ENCODE assay signal across 8 cellular contexts in genomic region chr2:173963817-173964564, GRCh38. TPM values are rescaled to one million over a fixed set of nuclear protein-coding genes. Genes with fewer than 3 reads are reported as not detected.
A peak's percentile ranks its signal among the peaks of the same experiment; 100 is the strongest.
DNase-seq lines count a peak whose midpoint lies in the region; TF ChIP-seq lines count a peak whose summit lies in the region.

No MANE protein-coding gene starts in this region.

- no peaks in the 10 kb centered on the region for H3K9me3 ChIP-seq in NT2/D1 (ENCODE audit: insufficient read depth, low read length)

- no peaks in the 10 kb centered on the region for H3K27me3 ChIP-seq in NT2/D1 (ENCODE audit: insufficient read depth, insufficient read length)

- peaks cover 15% of the 10 kb centered on the region for H3K36me3 Mint-ChIP-seq in endothelial cell (ENCODE audit: low read depth, unreplicated experiment)

- H3K9ac ChIP-seq in NT2/D1 (ENCODE audit: insufficient read length, low read depth), result peak overlapping the region; percentile 88

- H3K27ac Mint-ChIP-seq in endothelial cell (ENCODE audit: unreplicated experiment), result no peak overlapping the region

- H3K4me3 ChIP-seq in NT2/D1 (ENCODE audit: insufficient read length, low read depth), result peak overlapping the region; percentile 66

- no peaks in the 10 kb centered on the region for H3K4me1 ChIP-seq in NT2/D1 (ENCODE audit: insufficient read depth, insufficient read length)

- DNase-seq in COLO668 (lab: John Stamatoyannopoulos, UW; ENCODE audit: unreplicated experiment), result peak; percentile 92
- DNase-seq in GM20000 (ENCODE audit: low spot score), result peak; percentile 93
- DNase-seq in HT1080 (ENCODE audit: low read depth), result peak; percentile 87
- DNase-seq in NT2/D1 (ENCODE audit: low read depth, low spot score), result peak; percentile 81
- DNase-seq in activated CD8-positive, alpha-beta memory T cell treated with anti-CD3 and anti-CD28 coated beads, Interleukin-2, amount 50 U/mL, for 4 hours, result peak; percentile 93
- peak; percentile 81 for DNase-seq in endothelial cell (ENCODE audit: low spot score)
- peak; percentile 91 for DNase-seq in midbrain (lab: John Stamatoyannopoulos, UW)
- peak; percentile 82 to 89 for DNase-seq in stimulated activated CD8-positive, alpha-beta memory T cell treated with anti-CD3 and anti-CD28 coated beads, Interleukin-2, amount 100 ng/mL, for 1 hour (ENCODE audit: low read depth in 2 of 2)

- TF ChIP-seq CTCF in GM20000 (IDR thresholded peaks at IDR 0.05; ENCODE audit: extremely low read depth, missing control alignments) (no peak), endothelial cell (IDR thresholded peaks at IDR 0.05; ENCODE audit: unreplicated experiment) (no peak)

- H3K4me3 Mint-ChIP-seq in endothelial cell (ENCODE audit: unreplicated experiment), result peak overlapping the region; percentile 65

- peaks cover 38% of the 10 kb centered on the region for H3K4me1 Mint-ChIP-seq in endothelial cell (ENCODE audit: unreplicated experiment)

- H3K36me3 ChIP-seq in NT2/D1 (ENCODE audit: insufficient read depth, insufficient read length, low read length), result peaks cover 9% of the 10 kb centered on the region

- no peaks in the 10 kb centered on the region for H3K9me3 Mint-ChIP-seq in endothelial cell (ENCODE audit: unreplicated experiment)

- H3K27me3 Mint-ChIP-seq in endothelial cell (ENCODE audit: unreplicated experiment), result peaks cover 15% of the 10 kb centered on the region

RNA-seq across cellular contexts. Expression of gene SP3, which starts 1.2 kb away (rescaled TPM):
- 107 and 117 TPM in 2 replicates for total RNA-seq in HT1080 (2014; rRNA removed; shearing (Covaris generic))
- 38.3 and 49.7 TPM in 2 replicates for polyA plus RNA-seq in HT1080 (2015; cell fraction: cytosol; rRNA removed)
- polyA plus RNA-seq in HT1080 (2015; cell fraction: nucleus; rRNA removed), result 52.2 and 60.7 TPM in 2 replicates
- 76.2 TPM for total RNA-seq in endothelial cell (ENCODE audit: unreplicated experiment)

Comparison
In these comparisons a context has a peak if more than half of its experiments do, and no peak if none do; other contexts are left out.
1. Peak in every context shown above with its lines: DNase-seq and H3K4me3 ChIP-seq.